In the genomic region with DNA sequence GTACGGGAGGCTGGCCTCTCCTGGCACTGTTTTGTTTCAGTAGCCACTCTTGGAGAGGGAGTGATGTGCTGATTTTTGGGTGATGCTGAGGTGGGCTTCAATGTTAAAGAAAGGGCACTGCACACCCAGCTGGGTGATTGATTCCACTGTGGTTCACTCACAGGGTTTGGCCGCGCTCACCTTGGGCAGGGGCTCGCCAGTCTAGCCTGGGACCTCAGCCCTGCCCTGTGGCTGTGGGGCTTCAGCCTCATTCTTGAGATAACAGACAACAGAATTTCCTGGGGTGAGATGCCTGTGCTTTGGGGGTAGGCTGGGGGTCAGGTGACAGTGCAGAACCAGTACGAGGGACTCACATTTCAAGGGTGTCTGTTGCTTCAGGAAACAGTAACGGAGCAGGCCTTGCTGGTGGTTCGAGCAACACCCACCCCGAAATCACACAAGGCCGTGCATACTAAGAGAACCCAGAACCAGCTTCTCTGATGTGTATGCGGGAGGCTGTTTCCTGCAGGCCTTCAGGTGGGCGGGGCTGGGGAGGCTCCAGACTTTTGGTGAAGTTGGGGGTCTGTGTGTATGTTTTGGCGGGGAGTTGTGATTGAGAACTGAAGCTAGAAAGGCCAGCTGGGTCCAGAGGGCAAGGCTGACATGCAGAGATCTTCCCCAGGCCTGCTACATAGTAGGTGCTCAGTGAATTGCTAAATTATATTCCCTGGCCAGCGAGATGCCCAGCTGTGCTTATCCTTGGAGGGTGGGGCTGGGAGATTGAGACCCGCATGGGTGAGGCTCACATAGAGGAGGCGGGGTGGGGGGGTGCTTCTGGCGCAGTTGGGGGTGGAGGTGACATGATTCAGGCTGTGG, we compare ENCODE assay signal across 14 cellular contexts. TPM values are rescaled to one million over a fixed set of nuclear protein-coding genes. Genes with fewer than 3 reads are reported as not detected.
A peak's percentile ranks its signal among the peaks of the same experiment; 100 is the strongest.
DNase-seq lines count a peak whose midpoint lies in the region; ATAC-seq and TF ChIP-seq lines count a peak whose summit lies in the region.
"Had no signal": no experiment of that assay in that cellular context is flagged by ENCODE, and none has a peak within 500 bp of the region (broad histone marks: within the 10 kb centered on the region; RNA-seq: fewer than 3 reads in every experiment).

No MANE protein-coding gene starts in this region.

- peak overlapping the region; percentile 41 for H3K4me3 Mint-ChIP-seq in T-helper 2 cell treated with Interferon-gamma antibody and Interleukin-4, amounts not matched to agents 5 μg/mL and 100 μg/mL, for 36 hours
- H3K4me3 Mint-ChIP-seq in GM23338 (0 out of 3 replicates have a peak overlapping the region, but pooled peaks have one; percentile 10), brain (peak overlapping the region in 1 of 5 experiments; percentile 28)
- H3K4me3 Mint-ChIP-seq: stimulated activated naive CD8-positive, alpha-beta T cell treated with anti-CD3 and anti-CD28 coated beads, Interleukin-15, Interleukin-2, amounts not matched to agents 100 ng/mL and 50 ng/mL, for 24 hours had no signal

- H3K4me1 ChIP-seq in GM23338 (ENCODE audit: insufficient read depth) (peaks cover 35% of the 10 kb centered on the region), neuronal stem cell (ENCODE audit: control insufficient read depth in 2 of 2, insufficient read depth in 1 of 2, low read depth in 1 of 2, low read length in 2 of 2) (peaks cover 28 to 41% of the 10 kb centered on the region in 2 donors), body of pancreas (peaks cover 20% of the 10 kb centered on the region)

- H2BK12ac ChIP-seq in neuronal stem cell (ENCODE audit: low read length), result no peak overlapping the region

- H3K27ac ChIP-seq in GM23338 (ENCODE audit: low read depth) (no peak overlapping the region), neuronal stem cell (replicated peaks; ENCODE audit: low read length) (no peak overlapping the region), body of pancreas (no peak overlapping the region)
- H3K27ac ChIP-seq: spleen had no signal

- no peaks in the 10 kb centered on the region for H3K9me2 ChIP-seq in GM23338 (ENCODE audit: insufficient read depth)

- 0 out of 2 replicates have a peak, but pooled peaks cover 5% of the 10 kb centered on the region for H3K79me2 ChIP-seq in GM23338 (replicated peaks; ENCODE audit: insufficient read depth)

- no peak for TF ChIP-seq CTCF in GM23338 (conservative IDR thresholded peaks at IDR 0.05; ENCODE audit: low read depth in 2 of 2)
- no peak for TF ChIP-seq CTCF in brain (conservative IDR thresholded peaks at IDR 0.05)
- TF ChIP-seq CTCF in body of pancreas (IDR thresholded peaks at IDR 0.05), result no peak

- no peak overlapping the region for H2BK120ac ChIP-seq in neuronal stem cell (ENCODE audit: low read depth, low read length)

- no peak overlapping the region for H3K9ac ChIP-seq in neuronal stem cell (ENCODE audit: low read depth, low read length, poor library complexity)

- H3K9me3 ChIP-seq in neuronal stem cell (replicated peaks in 1 of 2; ENCODE audit: control insufficient read depth in 2 of 2, insufficient read depth in 1 of 2, low read depth in 1 of 2, low read length in 2 of 2) (no peaks in the 10 kb centered on the region), body of pancreas (no peaks in the 10 kb centered on the region)
- H3K9me3 ChIP-seq: spleen had no signal

- WGBS in neuronal stem cell (ENCODE audit: extremely low coverage in 2 of 2, insufficient read length in 2 of 2, insufficient replicate concordance in 1 of 2), 2 donors, result no CpG with 5 or more reads among the region's 16 CpGs
- WGBS in body of pancreas, 2 donors, result 79 to 97% methylated on average over 12 to 14 of the region's 16 CpGs

- H3K27me3 Mint-ChIP-seq in T-helper 2 cell treated with Interferon-gamma antibody and Interleukin-4, amounts not matched to agents 5 μg/mL and 100 μg/mL, for 36 hours (ENCODE audit: low read depth), result no peaks in the 10 kb centered on the region
- H3K27me3 Mint-ChIP-seq in GM23338 (ENCODE audit: insufficient read depth, low read depth, poor library complexity) (peaks cover 35% of the 10 kb centered on the region), brain (no peaks in the 10 kb centered on the region)
- H3K27me3 Mint-ChIP-seq: stimulated activated naive CD8-positive, alpha-beta T cell treated with anti-CD3 and anti-CD28 coated beads, Interleukin-15, Interleukin-2, amounts not matched to agents 100 ng/mL and 50 ng/mL, for 24 hours had no signal

- no peak overlapping the region for H3K4ac ChIP-seq in neuronal stem cell (ENCODE audit: low read length)

- no peak overlapping the region for H4K8ac ChIP-seq in neuronal stem cell (ENCODE audit: low read depth, low read length)

- H2BK5ac ChIP-seq in neuronal stem cell (ENCODE audit: low read length), result no peak overlapping the region

- no peaks in the 10 kb centered on the region for H3F3A ChIP-seq in GM23338 (replicated peaks; ENCODE audit: low read depth)

- no peak overlapping the region for H4K91ac ChIP-seq in neuronal stem cell (ENCODE audit: low read depth, low read length, poor library complexity)

- no peaks in the 10 kb centered on the region for H3K36me3 Mint-ChIP-seq in T-helper 2 cell treated with Interferon-gamma antibody and Interleukin-4, amounts not matched to agents 5 μg/mL and 100 μg/mL, for 36 hours (ENCODE audit: low read depth)
- H3K36me3 Mint-ChIP-seq in GM23338 (ENCODE audit: low read depth) (peaks cover 2% of the 10 kb centered on the region; the same call in 2 of the 3 replicates), brain (no peaks in the 10 kb centered on the region)

- no peak for TF ChIP-seq POLR2A in body of pancreas (IDR thresholded peaks at IDR 0.05)

- H3K79me1 ChIP-seq in neuronal stem cell (ENCODE audit: low read depth, low read length), result no peaks in the 10 kb centered on the region

- H3K4me2 ChIP-seq in GM23338, result no peak overlapping the region
- no peak overlapping the region for H3K4me2 ChIP-seq in neuronal stem cell (ENCODE audit: insufficient read depth, low read length, poor library complexity, severe bottlenecking)

- DNase-seq in T-helper 2 cell treated with Interferon-gamma antibody and Interleukin-4, amounts not matched to agents 5 μg/mL and 100 μg/mL, for 36 hours (ENCODE audit: low spot score), result no peak
- DNase-seq in T-helper 2 cell, result no peak
- peak; percentile 21 for DNase-seq in GM23338 (ENCODE audit: low spot score)
- DNase-seq in neuronal stem cell (ENCODE audit: low spot score), result no peak
- DNase-seq in GM03348 (ENCODE audit: low spot score), result no peak
- no peak for DNase-seq in body of pancreas
- DNase-seq: 8988T, erythroblast, NCI-H187, NCI-H446 treated with DMSO at 0.1 percent for 48 hours, spleen had no signal

- H3K14ac ChIP-seq in neuronal stem cell (ENCODE audit: low read length), result no peak overlapping the region

- H2AK5ac ChIP-seq in neuronal stem cell (ENCODE audit: low read depth, low read length), result peak overlapping the region; percentile 6

- H3K4me3 ChIP-seq in GM23338, result no peak overlapping the region
- no peak overlapping the region for H3K4me3 ChIP-seq in neuronal stem cell (ENCODE audit: low read length in 2 of 2)
- no peak overlapping the region for H3K4me3 ChIP-seq in body of pancreas
- H3K4me3 ChIP-seq: spleen had no signal

- peaks cover 56% of the 10 kb centered on the region for H3K4me1 Mint-ChIP-seq in T-helper 2 cell treated with Interferon-gamma antibody and Interleukin-4, amounts not matched to agents 5 μg/mL and 100 μg/mL, for 36 hours (ENCODE audit: low read depth)
- peaks cover 60% of the 10 kb centered on the region for H3K4me1 Mint-ChIP-seq in GM23338
- peaks cover 76% of the 10 kb centered on the region for H3K4me1 Mint-ChIP-seq in brain

- H3K36me3 ChIP-seq in GM23338 (ENCODE audit: insufficient read depth) (no peaks in the 10 kb centered on the region), neuronal stem cell (replicated peaks in 1 of 2; ENCODE audit: control insufficient read depth in 2 of 2, insufficient read depth in 2 of 2, low read length in 2 of 2) (no peaks in the 10 kb centered on the region), body of pancreas (replicated peaks in 1 of 2; ENCODE audit: insufficient read depth in 1 of 2, low read depth in 2 of 2) (no peaks in the 10 kb centered on the region)
- H3K36me3 ChIP-seq: spleen had no signal

- H3K9me3 Mint-ChIP-seq in T-helper 2 cell treated with Interferon-gamma antibody and Interleukin-4, amounts not matched to agents 5 μg/mL and 100 μg/mL, for 36 hours, result no peaks in the 10 kb centered on the region
- H3K9me3 Mint-ChIP-seq in GM23338, result no peaks in the 10 kb centered on the region
- no peaks in the 10 kb centered on the region for H3K9me3 Mint-ChIP-seq in brain
- H3K9me3 Mint-ChIP-seq: stimulated activated naive CD8-positive, alpha-beta T cell treated with anti-CD3 and anti-CD28 coated beads, Interleukin-15, Interleukin-2, amounts not matched to agents 100 ng/mL and 50 ng/mL, for 24 hours had no signal

- H3K27me3 ChIP-seq in GM23338 (ENCODE audit: insufficient read depth), result no peaks in the 10 kb centered on the region; the same call in 1 of the 2 replicates
- no peaks in the 10 kb centered on the region for H3K27me3 ChIP-seq in neuronal stem cell (ENCODE audit: control insufficient read depth in 3 of 3, insufficient read depth in 3 of 3, low read depth in 1 of 3, low read length in 3 of 3)
- H3K27me3 ChIP-seq in body of pancreas, result no peaks in the 10 kb centered on the region

- H2AFZ ChIP-seq in GM23338 (no peak overlapping the region), neuronal stem cell (ENCODE audit: low read length) (no peak overlapping the region)

- H3K27ac Mint-ChIP-seq in T-helper 2 cell treated with Interferon-gamma antibody and Interleukin-4, amounts not matched to agents 5 μg/mL and 100 μg/mL, for 36 hours, result peak overlapping the region; percentile 83
- H3K27ac Mint-ChIP-seq in GM23338 (no peak overlapping the region; the same call in 1 of the 2 replicates), brain (peak overlapping the region; percentile 21 to 95 (median 81))
- H3K27ac Mint-ChIP-seq: stimulated activated naive CD8-positive, alpha-beta T cell treated with anti-CD3 and anti-CD28 coated beads, Interleukin-15, Interleukin-2, amounts not matched to agents 100 ng/mL and 50 ng/mL, for 24 hours had no signal

- H4K20me1 ChIP-seq in GM23338 (replicated peaks; ENCODE audit: insufficient read depth), result no peaks in the 10 kb centered on the region

- H3K23ac ChIP-seq in neuronal stem cell (ENCODE audit: low read depth, low read length, poor library complexity), result no peak overlapping the region

- intact Hi-C loops in body of pancreas (cut with DNase I), result no loop called here

- no peak overlapping the region for H2BK15ac ChIP-seq in neuronal stem cell (ENCODE audit: low read length)

- H3K18ac ChIP-seq in neuronal stem cell (ENCODE audit: low read length), result no peak overlapping the region

- no peak for ATAC-seq in GM23338
- ATAC-seq in body of pancreas, result no peak
- no peak for ATAC-seq in GM21360 (IDR thresholded peaks at IDR 0.05; ENCODE audit: unreplicated experiment)

TF ChIP-seq in GM23338, 12 proteins besides CTCF, POLR2A, EP300 and RAD21 (continues in another document):
- no peak for TF ChIP-seq NANOG (IDR thresholded peaks at IDR 0.05; ENCODE audit: borderline replicate concordance)

RNA-seq across cellular contexts. Expression of gene SMOX, which starts 21.0 kb away (rescaled TPM):
- total RNA-seq in GM23338 (2014; rRNA removed; shearing (Covaris generic)), result 4.8 and 7.9 TPM in 2 replicates
- 7.0 and 7.9 TPM in 2 replicates for polyA plus RNA-seq in GM23338 (2016; fragmentation: Nextera tagmentation; extraction: Ambion mirVana)
- 40.4 TPM for polyA plus RNA-seq in brain (ENCODE audit: insufficient read depth, low read depth, low replicate concordance)
- 18.2 TPM for polyA plus RNA-seq in neuronal stem cell (2013, experiment 1 of 2)
- polyA plus RNA-seq in neuronal stem cell (2013, experiment 2 of 2), result 16.8 TPM
- 10 to 100 TPM in 1 of 2 donors, 1 to 10 TPM in 1; 6.3 to 14.8 TPM for total RNA-seq in body of pancreas
